In the genomic region with DNA sequence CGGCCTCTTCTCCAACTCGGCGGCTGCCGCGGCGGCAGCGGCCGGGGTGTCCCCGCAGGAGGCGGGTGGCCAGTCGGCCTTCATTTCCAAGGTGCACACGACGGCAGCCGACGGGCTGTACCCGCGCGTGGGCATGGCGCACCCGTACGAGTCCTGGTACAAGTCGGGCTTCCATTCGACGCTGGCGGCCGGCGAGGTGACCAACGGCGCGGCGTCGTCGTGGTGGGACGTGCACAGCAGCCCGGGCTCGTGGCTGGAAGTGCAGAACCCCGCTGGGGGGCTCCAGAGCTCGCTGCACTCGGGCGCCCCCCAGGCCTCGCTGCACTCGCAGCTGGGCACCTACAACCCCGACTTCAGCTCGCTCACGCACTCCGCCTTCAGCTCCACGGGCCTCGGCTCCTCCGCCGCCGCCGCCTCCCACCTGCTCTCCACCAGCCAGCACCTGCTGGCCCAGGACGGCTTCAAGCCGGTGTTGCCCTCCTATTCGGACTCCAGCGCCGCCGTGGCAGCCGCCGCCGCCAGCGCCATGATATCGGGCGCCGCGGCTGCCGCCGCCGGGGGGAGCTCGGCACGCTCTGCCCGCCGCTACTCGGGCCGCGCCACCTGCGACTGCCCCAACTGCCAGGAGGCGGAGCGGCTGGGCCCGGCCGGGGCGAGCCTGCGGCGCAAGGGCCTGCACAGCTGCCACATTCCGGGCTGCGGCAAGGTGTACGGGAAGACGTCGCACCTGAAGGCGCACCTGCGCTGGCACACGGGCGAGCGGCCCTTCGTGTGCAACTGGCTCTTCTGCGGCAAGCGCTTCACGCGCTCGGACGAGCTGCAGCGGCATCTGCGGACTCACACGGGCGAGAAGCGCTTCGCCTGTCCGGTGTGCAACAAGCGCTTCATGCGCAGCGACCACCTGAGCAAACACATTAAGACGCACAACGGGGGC, we compare ENCODE assay signal across 1 cellular context.
A peak's percentile ranks its signal among the peaks of the same experiment; 100 is the strongest.
TF ChIP-seq lines count a peak whose summit lies in the region.

No MANE protein-coding gene starts in this region.

TF ChIP-seq in HEK293, 187 proteins besides CTCF, POLR2A, EP300 and RAD21 (continued from another document and continues in another):
- TF ChIP-seq, protein P1, sequence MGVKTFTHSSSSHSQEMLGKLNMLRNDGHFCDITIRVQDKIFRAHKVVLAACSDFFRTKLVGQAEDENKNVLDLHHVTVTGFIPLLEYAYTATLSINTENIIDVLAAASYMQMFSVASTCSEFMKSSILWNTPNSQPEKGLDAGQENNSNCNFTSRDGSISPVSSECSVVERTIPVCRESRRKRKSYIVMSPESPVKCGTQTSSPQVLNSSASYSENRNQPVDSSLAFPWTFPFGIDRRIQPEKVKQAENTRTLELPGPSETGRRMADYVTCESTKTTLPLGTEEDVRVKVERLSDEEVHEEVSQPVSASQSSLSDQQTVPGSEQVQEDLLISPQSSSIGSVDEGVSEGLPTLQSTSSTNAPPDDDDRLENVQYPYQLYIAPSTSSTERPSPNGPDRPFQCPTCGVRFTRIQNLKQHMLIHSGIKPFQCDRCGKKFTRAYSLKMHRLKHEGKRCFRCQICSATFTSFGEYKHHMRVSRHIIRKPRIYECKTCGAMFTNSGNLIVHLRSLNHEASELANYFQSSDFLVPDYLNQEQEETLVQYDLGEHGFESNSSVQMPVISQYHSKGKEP (tag by site-specific recombination; IDR thresholded peaks at IDR 0.05) = no peak
- TF ChIP-seq ZBTB1 (tag by site-specific recombination; IDR thresholded peaks at IDR 0.05) (no peak), KLF8 (tag by site-specific recombination; IDR thresholded peaks at IDR 0.05) (no peak), ZFP69B (tag by site-specific recombination; IDR thresholded peaks at IDR 0.05) (no peak), ZNF335 (tag by site-specific recombination; conservative IDR thresholded peaks at IDR 0.05) (peak; percentile 72), ZNF664 (tag by site-specific recombination; IDR thresholded peaks at IDR 0.05) (no peak), ZNF302 (tag by site-specific recombination; IDR thresholded peaks at IDR 0.05; ENCODE audit: low read depth) (no peak), MEIS1 (CRISPR knock-in tag; IDR thresholded peaks at IDR 0.05; ENCODE audit: borderline replicate concordance) (0 out of 2 replicates have a peak, but pooled peaks have one; percentile 8), ZNF274 (IDR thresholded peaks at IDR 0.05; ENCODE audit: low read length) (no peak), ZNF274 (tag by site-specific recombination; IDR thresholded peaks at IDR 0.05; ENCODE audit: borderline replicate concordance) (no peak), ZSCAN23 (tag by site-specific recombination; IDR thresholded peaks at IDR 0.05) (no peak), SCRT2 (tag by site-specific recombination; IDR thresholded peaks at IDR 0.05) (peak; percentile 90), ZFP41 (tag by site-specific recombination; IDR thresholded peaks at IDR 0.05; ENCODE audit: borderline replicate concordance) (no peak), ZNF221 (tag by site-specific recombination; IDR thresholded peaks at IDR 0.05; ENCODE audit: borderline replicate concordance) (no peak), ZNF830 (tag by site-specific recombination; IDR thresholded peaks at IDR 0.05; ENCODE audit: low read depth) (no peak), ZNF571 (tag by site-specific recombination; IDR thresholded peaks at IDR 0.05) (no peak), ZNF768 (tag by site-specific recombination; IDR thresholded peaks at IDR 0.05) (no peak), ZBTB20 (tag by site-specific recombination; IDR thresholded peaks at IDR 0.05) (peak; percentile 50; the same call in 1 of the 2 replicates), ZNF19 (tag by site-specific recombination; IDR thresholded peaks at IDR 0.05; ENCODE audit: low read depth) (no peak), ZNF76 (tag by site-specific recombination; IDR thresholded peaks at IDR 0.05; ENCODE audit: borderline replicate concordance, low read depth) (no peak), ZNF211 (tag by site-specific recombination; IDR thresholded peaks at IDR 0.05; ENCODE audit: low read depth) (no peak), ZNF24 (tag by site-specific recombination; IDR thresholded peaks at IDR 0.05) (no peak), RBAK (tag by site-specific recombination; IDR thresholded peaks at IDR 0.05) (no peak), ZNF544 (tag by site-specific recombination; IDR thresholded peaks at IDR 0.05) (no peak), ZNF10 (tag by site-specific recombination; IDR thresholded peaks at IDR 0.05) (peak; percentile 58; the same call in 1 of the 2 replicates), ZNF561 (tag by site-specific recombination; IDR thresholded peaks at IDR 0.05; ENCODE audit: borderline replicate concordance) (no peak), IKZF3 (tag by site-specific recombination; IDR thresholded peaks at IDR 0.05) (no peak), ZNF785 (tag by site-specific recombination; IDR thresholded peaks at IDR 0.05) (no peak), HOXD13 (CRISPR knock-in tag; IDR thresholded peaks at IDR 0.05; ENCODE audit: borderline replicate concordance) (no peak), ZNF239 (tag by site-specific recombination; IDR thresholded peaks at IDR 0.05) (no peak), ZNF701 (tag by site-specific recombination; IDR thresholded peaks at IDR 0.05) (no peak), ZNF600 (tag by site-specific recombination; IDR thresholded peaks at IDR 0.05) (no peak), ZNF37A (tag by site-specific recombination; IDR thresholded peaks at IDR 0.05) (no peak)
- TF ChIP-seq, protein P2, sequence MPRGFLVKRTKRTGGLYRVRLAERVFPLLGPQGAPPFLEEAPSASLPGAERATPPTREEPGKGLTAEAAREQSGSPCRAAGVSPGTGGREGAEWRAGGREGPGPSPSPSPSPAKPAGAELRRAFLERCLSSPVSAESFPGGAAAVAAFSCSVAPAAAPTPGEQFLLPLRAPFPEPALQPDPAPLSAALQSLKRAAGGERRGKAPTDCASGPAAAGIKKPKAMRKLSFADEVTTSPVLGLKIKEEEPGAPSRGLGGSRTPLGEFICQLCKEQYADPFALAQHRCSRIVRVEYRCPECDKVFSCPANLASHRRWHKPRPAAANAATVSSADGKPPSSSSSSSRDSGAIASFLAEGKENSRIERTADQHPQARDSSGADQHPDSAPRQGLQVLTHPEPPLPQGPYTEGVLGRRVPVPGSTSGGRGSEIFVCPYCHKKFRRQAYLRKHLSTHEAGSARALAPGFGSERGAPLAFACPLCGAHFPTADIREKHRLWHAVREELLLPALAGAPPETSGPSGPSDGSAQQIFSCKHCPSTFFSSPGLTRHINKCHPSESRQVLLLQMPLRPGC (tag by site-specific recombination; IDR thresholded peaks at IDR 0.05) = no peak
- TF ChIP-seq, protein P3, sequence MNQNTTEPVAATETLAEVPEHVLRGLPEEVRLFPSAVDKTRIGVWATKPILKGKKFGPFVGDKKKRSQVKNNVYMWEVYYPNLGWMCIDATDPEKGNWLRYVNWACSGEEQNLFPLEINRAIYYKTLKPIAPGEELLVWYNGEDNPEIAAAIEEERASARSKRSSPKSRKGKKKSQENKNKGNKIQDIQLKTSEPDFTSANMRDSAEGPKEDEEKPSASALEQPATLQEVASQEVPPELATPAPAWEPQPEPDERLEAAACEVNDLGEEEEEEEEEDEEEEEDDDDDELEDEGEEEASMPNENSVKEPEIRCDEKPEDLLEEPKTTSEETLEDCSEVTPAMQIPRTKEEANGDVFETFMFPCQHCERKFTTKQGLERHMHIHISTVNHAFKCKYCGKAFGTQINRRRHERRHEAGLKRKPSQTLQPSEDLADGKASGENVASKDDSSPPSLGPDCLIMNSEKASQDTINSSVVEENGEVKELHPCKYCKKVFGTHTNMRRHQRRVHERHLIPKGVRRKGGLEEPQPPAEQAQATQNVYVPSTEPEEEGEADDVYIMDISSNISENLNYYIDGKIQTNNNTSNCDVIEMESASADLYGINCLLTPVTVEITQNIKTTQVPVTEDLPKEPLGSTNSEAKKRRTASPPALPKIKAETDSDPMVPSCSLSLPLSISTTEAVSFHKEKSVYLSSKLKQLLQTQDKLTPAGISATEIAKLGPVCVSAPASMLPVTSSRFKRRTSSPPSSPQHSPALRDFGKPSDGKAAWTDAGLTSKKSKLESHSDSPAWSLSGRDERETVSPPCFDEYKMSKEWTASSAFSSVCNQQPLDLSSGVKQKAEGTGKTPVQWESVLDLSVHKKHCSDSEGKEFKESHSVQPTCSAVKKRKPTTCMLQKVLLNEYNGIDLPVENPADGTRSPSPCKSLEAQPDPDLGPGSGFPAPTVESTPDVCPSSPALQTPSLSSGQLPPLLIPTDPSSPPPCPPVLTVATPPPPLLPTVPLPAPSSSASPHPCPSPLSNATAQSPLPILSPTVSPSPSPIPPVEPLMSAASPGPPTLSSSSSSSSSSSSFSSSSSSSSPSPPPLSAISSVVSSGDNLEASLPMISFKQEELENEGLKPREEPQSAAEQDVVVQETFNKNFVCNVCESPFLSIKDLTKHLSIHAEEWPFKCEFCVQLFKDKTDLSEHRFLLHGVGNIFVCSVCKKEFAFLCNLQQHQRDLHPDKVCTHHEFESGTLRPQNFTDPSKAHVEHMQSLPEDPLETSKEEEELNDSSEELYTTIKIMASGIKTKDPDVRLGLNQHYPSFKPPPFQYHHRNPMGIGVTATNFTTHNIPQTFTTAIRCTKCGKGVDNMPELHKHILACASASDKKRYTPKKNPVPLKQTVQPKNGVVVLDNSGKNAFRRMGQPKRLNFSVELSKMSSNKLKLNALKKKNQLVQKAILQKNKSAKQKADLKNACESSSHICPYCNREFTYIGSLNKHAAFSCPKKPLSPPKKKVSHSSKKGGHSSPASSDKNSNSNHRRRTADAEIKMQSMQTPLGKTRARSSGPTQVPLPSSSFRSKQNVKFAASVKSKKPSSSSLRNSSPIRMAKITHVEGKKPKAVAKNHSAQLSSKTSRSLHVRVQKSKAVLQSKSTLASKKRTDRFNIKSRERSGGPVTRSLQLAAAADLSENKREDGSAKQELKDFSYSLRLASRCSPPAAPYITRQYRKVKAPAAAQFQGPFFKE (tag by site-specific recombination; IDR thresholded peaks at IDR 0.05; ENCODE audit: borderline replicate concordance) = no peak
- TF ChIP-seq, protein P4, sequence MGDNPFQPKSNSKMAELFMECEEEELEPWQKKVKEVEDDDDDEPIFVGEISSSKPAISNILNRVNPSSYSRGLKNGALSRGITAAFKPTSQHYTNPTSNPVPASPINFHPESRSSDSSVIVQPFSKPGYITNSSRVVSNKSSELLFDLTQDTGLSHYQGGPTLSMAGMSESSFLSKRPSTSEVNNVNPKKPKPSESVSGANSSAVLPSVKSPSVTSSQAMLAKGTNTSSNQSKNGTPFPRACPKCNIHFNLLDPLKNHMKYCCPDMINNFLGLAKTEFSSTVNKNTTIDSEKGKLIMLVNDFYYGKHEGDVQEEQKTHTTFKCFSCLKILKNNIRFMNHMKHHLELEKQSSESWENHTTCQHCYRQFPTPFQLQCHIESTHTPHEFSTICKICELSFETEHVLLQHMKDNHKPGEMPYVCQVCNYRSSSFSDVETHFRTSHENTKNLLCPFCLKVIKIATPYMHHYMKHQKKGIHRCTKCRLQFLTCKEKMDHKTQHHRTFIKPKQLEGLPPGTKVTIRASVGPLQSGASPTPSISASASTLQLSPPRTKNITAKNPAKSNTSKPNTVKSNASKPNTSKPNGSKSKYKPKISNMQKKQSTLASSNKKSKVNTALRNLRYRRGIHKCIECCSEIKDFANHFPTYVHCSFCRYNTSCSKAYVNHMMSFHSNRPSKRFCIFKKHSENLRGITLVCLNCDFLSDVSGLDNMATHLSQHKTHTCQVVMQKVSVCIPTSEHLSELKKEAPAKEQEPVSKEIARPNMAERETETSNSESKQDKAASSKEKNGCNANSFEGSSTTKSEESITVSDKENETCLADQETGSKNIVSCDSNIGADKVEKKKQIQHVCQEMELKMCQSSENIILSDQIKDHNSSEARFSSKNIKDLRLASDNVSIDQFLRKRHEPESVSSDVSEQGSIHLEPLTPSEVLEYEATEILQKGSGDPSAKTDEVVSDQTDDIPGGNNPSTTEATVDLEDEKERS (tag by site-specific recombination; IDR thresholded peaks at IDR 0.05) = no peak
- TF ChIP-seq, protein P5, sequence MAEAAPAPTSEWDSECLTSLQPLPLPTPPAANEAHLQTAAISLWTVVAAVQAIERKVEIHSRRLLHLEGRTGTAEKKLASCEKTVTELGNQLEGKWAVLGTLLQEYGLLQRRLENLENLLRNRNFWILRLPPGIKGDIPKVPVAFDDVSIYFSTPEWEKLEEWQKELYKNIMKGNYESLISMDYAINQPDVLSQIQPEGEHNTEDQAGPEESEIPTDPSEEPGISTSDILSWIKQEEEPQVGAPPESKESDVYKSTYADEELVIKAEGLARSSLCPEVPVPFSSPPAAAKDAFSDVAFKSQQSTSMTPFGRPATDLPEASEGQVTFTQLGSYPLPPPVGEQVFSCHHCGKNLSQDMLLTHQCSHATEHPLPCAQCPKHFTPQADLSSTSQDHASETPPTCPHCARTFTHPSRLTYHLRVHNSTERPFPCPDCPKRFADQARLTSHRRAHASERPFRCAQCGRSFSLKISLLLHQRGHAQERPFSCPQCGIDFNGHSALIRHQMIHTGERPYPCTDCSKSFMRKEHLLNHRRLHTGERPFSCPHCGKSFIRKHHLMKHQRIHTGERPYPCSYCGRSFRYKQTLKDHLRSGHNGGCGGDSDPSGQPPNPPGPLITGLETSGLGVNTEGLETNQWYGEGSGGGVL (tag by site-specific recombination; IDR thresholded peaks at IDR 0.05) = no peak; the same call in 1 of the 2 replicates
- TF ChIP-seq, protein P6, sequence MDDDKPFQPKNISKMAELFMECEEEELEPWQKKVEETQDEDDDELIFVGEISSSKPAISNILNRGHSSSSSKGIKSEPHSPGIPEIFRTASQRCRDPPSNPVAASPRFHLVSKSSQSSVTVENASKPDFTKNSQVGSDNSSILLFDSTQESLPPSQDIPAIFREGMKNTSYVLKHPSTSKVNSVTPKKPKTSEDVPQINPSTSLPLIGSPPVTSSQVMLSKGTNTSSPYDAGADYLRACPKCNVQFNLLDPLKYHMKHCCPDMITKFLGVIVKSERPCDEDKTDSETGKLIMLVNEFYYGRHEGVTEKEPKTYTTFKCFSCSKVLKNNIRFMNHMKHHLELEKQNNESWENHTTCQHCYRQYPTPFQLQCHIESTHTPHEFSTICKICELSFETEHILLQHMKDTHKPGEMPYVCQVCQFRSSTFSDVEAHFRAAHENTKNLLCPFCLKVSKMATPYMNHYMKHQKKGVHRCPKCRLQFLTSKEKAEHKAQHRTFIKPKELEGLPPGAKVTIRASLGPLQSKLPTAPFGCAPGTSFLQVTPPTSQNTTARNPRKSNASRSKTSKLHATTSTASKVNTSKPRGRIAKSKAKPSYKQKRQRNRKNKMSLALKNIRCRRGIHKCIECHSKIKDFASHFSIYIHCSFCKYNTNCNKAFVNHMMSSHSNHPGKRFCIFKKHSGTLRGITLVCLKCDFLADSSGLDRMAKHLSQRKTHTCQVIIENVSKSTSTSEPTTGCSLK (tag by site-specific recombination; IDR thresholded peaks at IDR 0.05) = no peak
- TF ChIP-seq, protein P7, sequence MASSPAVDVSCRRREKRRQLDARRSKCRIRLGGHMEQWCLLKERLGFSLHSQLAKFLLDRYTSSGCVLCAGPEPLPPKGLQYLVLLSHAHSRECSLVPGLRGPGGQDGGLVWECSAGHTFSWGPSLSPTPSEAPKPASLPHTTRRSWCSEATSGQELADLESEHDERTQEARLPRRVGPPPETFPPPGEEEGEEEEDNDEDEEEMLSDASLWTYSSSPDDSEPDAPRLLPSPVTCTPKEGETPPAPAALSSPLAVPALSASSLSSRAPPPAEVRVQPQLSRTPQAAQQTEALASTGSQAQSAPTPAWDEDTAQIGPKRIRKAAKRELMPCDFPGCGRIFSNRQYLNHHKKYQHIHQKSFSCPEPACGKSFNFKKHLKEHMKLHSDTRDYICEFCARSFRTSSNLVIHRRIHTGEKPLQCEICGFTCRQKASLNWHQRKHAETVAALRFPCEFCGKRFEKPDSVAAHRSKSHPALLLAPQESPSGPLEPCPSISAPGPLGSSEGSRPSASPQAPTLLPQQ (tag by site-specific recombination; IDR thresholded peaks at IDR 0.05) = no peak; the same call in 1 of the 2 replicates
